9 cellular contexts compared by ENCODE assay signal in the genomic region with DNA sequence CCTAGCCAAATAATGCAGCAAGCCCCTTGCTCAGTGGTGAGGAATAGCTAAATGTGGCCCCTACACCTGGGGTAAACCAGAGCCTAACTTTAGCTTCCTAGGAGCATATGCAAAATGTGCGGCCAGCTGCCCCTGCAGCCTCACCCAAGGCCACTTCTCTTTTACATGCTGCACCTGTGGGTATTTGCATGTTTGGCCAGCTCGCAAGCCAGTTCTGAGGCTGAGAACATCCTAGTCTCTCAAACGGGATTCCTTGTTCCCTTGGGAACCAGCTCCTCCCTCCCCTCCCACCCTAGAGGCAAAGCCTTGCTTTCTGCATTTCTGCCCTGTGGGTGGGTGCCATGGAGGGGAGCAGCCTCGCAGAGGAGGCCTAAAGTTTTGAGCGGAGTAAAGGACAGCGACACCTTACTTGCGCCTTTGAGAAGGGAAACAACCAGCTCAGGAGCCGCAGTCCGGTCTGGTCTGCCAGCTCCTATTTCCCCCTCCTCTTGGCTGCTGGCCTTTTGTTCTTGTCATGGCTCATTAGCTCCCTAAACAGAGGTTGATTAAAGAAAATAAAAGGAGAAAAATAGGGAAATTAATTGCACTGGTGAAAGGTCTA.
DNase-seq lines count a peak whose midpoint lies in the region; ATAC-seq and TF ChIP-seq lines count a peak whose summit lies in the region.
"Had no signal": no experiment of that assay in that cellular context is flagged by ENCODE, and none has a peak within 500 bp of the region (broad histone marks: within the 10 kb centered on the region; RNA-seq: fewer than 3 reads in every experiment).

No MANE protein-coding gene starts in this region.

- CTCF ChIA-PET in activated CD8-positive, alpha-beta memory T cell treated with anti-CD3 and anti-CD28 coated beads, Interleukin-2, amount 10 ng/mL, durations not matched to agents 7 days and 5 days (lab: Charles Lee): no interaction called here

- H3K36me3 Mint-ChIP-seq in nephron progenitor cell (ENCODE audit: low read depth): no peaks in the 10 kb centered on the region
- H3K36me3 Mint-ChIP-seq in activated T-helper 1 cell treated with anti-CD3 and anti-CD28 coated beads, Interleukin-12 subunit alpha, Interleukin-12 subunit beta, Interleukin-2, Interleukin-4 antibody, amounts not matched to agents 30 ng/mL and 10 ng/mL and 1 ng/mL, durations not matched to agents 14 hours and 24 hours and 36 hours (ENCODE audit: low read depth): no peaks in the 10 kb centered on the region
- H3K36me3 Mint-ChIP-seq in activated CD8-positive, alpha-beta memory T cell treated with anti-CD3 and anti-CD28 coated beads, Interleukin-2, amount 10 ng/mL, durations not matched to agents 7 days and 5 days: no peaks in the 10 kb centered on the region

- H3K4me3 Mint-ChIP-seq in nephron progenitor cell: no peak overlapping the region
- no peak overlapping the region for H3K4me3 Mint-ChIP-seq in activated T-helper 1 cell treated with anti-CD3 and anti-CD28 coated beads, Interleukin-12 subunit alpha, Interleukin-12 subunit beta, Interleukin-2, Interleukin-4 antibody, amounts not matched to agents 30 ng/mL and 10 ng/mL and 1 ng/mL, durations not matched to agents 14 hours and 24 hours and 36 hours
- no peak overlapping the region for H3K4me3 Mint-ChIP-seq in activated CD8-positive, alpha-beta memory T cell treated with anti-CD3 and anti-CD28 coated beads, Interleukin-2, amount 10 ng/mL, durations not matched to agents 7 days and 5 days
- H3K4me3 Mint-ChIP-seq: T-helper 1 cell treated with Interleukin-12 subunit alpha and Interleukin-12 subunit beta and Interleukin-4 antibody, amounts not matched to agents 30 μg/mL and 1 μg/mL, for 36 hours had no signal

- intact Hi-C loops in activated T-helper 1 cell treated with anti-CD3 and anti-CD28 coated beads, Interleukin-12 subunit alpha, Interleukin-12 subunit beta, Interleukin-2, Interleukin-4 antibody, amounts not matched to agents 30 ng/mL and 10 ng/mL and 1 ng/mL, durations not matched to agents 14 hours and 24 hours and 36 hours (cut with micrococcal nuclease): no loop called here

- no peak for TF ChIP-seq CTCF in nephron progenitor cell (IDR thresholded peaks at IDR 0.05)

- peak; percentile 82 for ATAC-seq in GM19043 (IDR thresholded peaks at IDR 0.05; ENCODE audit: low read depth, unreplicated experiment)
- ATAC-seq in HG02840 (IDR thresholded peaks at IDR 0.05; ENCODE audit: low FRiP score, unreplicated experiment): peak; percentile 83
- ATAC-seq in activated CD8-positive, alpha-beta memory T cell treated with anti-CD3 and anti-CD28 coated beads, Interleukin-2, amount 10 ng/mL, durations not matched to agents 7 days and 5 days: no peak

- peaks cover 51% of the 10 kb centered on the region for H3K27me3 Mint-ChIP-seq in nephron progenitor cell (ENCODE audit: low read depth, poor library complexity)
- H3K27me3 Mint-ChIP-seq in activated T-helper 1 cell treated with anti-CD3 and anti-CD28 coated beads, Interleukin-12 subunit alpha, Interleukin-12 subunit beta, Interleukin-2, Interleukin-4 antibody, amounts not matched to agents 30 ng/mL and 10 ng/mL and 1 ng/mL, durations not matched to agents 14 hours and 24 hours and 36 hours (ENCODE audit: insufficient read depth): peaks cover 2% of the 10 kb centered on the region
- H3K27me3 Mint-ChIP-seq in activated CD8-positive, alpha-beta memory T cell treated with anti-CD3 and anti-CD28 coated beads, Interleukin-2, amount 10 ng/mL, durations not matched to agents 7 days and 5 days: no peaks in the 10 kb centered on the region

- no peaks in the 10 kb centered on the region for H3K9me3 Mint-ChIP-seq in nephron progenitor cell
- H3K9me3 Mint-ChIP-seq in activated T-helper 1 cell treated with anti-CD3 and anti-CD28 coated beads, Interleukin-12 subunit alpha, Interleukin-12 subunit beta, Interleukin-2, Interleukin-4 antibody, amounts not matched to agents 30 ng/mL and 10 ng/mL and 1 ng/mL, durations not matched to agents 14 hours and 24 hours and 36 hours: no peaks in the 10 kb centered on the region
- H3K9me3 Mint-ChIP-seq in activated CD8-positive, alpha-beta memory T cell treated with anti-CD3 and anti-CD28 coated beads, Interleukin-2, amount 10 ng/mL, durations not matched to agents 7 days and 5 days (ENCODE audit: low read depth): no peaks in the 10 kb centered on the region
- H3K9me3 Mint-ChIP-seq: T-helper 1 cell treated with Interleukin-12 subunit alpha and Interleukin-12 subunit beta and Interleukin-4 antibody, amounts not matched to agents 30 μg/mL and 1 μg/mL, for 36 hours had no signal

- H3K4me1 Mint-ChIP-seq in nephron progenitor cell: peaks cover 32% of the 10 kb centered on the region
- H3K4me1 Mint-ChIP-seq in activated T-helper 1 cell treated with anti-CD3 and anti-CD28 coated beads, Interleukin-12 subunit alpha, Interleukin-12 subunit beta, Interleukin-2, Interleukin-4 antibody, amounts not matched to agents 30 ng/mL and 10 ng/mL and 1 ng/mL, durations not matched to agents 14 hours and 24 hours and 36 hours (ENCODE audit: low read depth): no peaks in the 10 kb centered on the region
- H3K4me1 Mint-ChIP-seq in activated CD8-positive, alpha-beta memory T cell treated with anti-CD3 and anti-CD28 coated beads, Interleukin-2, amount 10 ng/mL, durations not matched to agents 7 days and 5 days: no peaks in the 10 kb centered on the region

- H3K27ac Mint-ChIP-seq in nephron progenitor cell: no peak overlapping the region
- H3K27ac Mint-ChIP-seq in activated T-helper 1 cell treated with anti-CD3 and anti-CD28 coated beads, Interleukin-12 subunit alpha, Interleukin-12 subunit beta, Interleukin-2, Interleukin-4 antibody, amounts not matched to agents 30 ng/mL and 10 ng/mL and 1 ng/mL, durations not matched to agents 14 hours and 24 hours and 36 hours: no peak overlapping the region
- H3K27ac Mint-ChIP-seq in activated CD8-positive, alpha-beta memory T cell treated with anti-CD3 and anti-CD28 coated beads, Interleukin-2, amount 10 ng/mL, durations not matched to agents 7 days and 5 days: no peak overlapping the region
- H3K27ac Mint-ChIP-seq: T-helper 1 cell treated with Interleukin-12 subunit alpha and Interleukin-12 subunit beta and Interleukin-4 antibody, amounts not matched to agents 30 μg/mL and 1 μg/mL, for 36 hours had no signal

- DNase-seq in NCI-H146 (lab: John Stamatoyannopoulos, UW) (peak; percentile 75), nephron progenitor cell (peak; percentile 25), NCI-H446 treated with DMSO at 0.1 percent for 48 hours (lab: John Stamatoyannopoulos, UW) (no peak)
- DNase-seq in activated T-helper 1 cell treated with anti-CD3 and anti-CD28 coated beads, Interleukin-12 subunit alpha, Interleukin-12 subunit beta, Interleukin-2, Interleukin-4 antibody, amounts not matched to agents 30 ng/mL and 10 ng/mL and 1 ng/mL, durations not matched to agents 14 hours and 24 hours and 36 hours (ENCODE audit: low spot score): no peak
- no peak for DNase-seq in stimulated activated naive CD4-positive, alpha-beta T cell (lab: John Stamatoyannopoulos, UW)
- no peak for DNase-seq in activated CD8-positive, alpha-beta memory T cell treated with anti-CD3 and anti-CD28 coated beads, Interleukin-2, amount 10 ng/mL, durations not matched to agents 7 days and 5 days

Comparison
In these comparisons a context has a peak if more than half of its experiments do, and no peak if none do; other contexts are left out.
1. DNase-seq: peak in NCI-H146 (single experiment) and nephron progenitor cell (single experiment); none in NCI-H446 treated with DMSO at 0.1 percent for 48 hours (single experiment), activated T-helper 1 cell treated with anti-CD3 and anti-CD28 coated beads, Interleukin-12 subunit alpha, Interleukin-12 subunit beta, Interleukin-2, Interleukin-4 antibody, amounts not matched to agents 30 ng/mL and 10 ng/mL and 1 ng/mL, durations not matched to agents 14 hours and 24 hours and 36 hours (single experiment), stimulated activated naive CD4-positive, alpha-beta T cell (0 of 6) and activated CD8-positive, alpha-beta memory T cell treated with anti-CD3 and anti-CD28 coated beads, Interleukin-2, amount 10 ng/mL, durations not matched to agents 7 days and 5 days (single experiment).